22 cellular contexts compared by ENCODE assay signal in the genomic region with DNA sequence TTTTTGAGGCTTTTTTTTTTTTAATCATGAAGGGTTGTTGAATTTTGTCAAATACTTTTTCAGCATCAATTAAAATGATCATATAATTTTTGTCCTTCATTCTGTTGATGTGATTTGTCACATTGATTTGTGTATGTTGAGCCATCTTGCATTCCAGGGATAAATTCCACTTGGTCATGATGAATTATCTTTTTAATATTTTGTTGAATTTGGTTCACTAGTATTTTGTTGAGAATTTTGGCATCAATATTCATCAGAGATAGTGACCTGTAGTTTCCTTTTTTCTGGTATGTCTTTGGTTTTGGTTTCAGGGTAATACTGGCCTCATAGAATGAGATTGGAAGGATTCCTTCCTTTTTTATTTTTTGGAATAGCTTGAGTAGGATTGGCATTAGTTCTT.
"Had no signal": no experiment of that assay in that cellular context is flagged by ENCODE, and none has a peak within 500 bp of the region (broad histone marks: within the 10 kb centered on the region; RNA-seq: fewer than 3 reads in every experiment).

No MANE protein-coding gene starts in this region.

- H3K27me3 ChIP-seq: cardiac muscle cell, hepatocyte, left lung, neural progenitor cell, right lobe of liver, testis, uterus had no signal

- DNase-seq: activated CD4-positive, alpha-beta T cell treated with anti-CD3 and anti-CD28 coated beads, Interleukin-2, amount 10 ng/mL, durations not matched to agents 7 days and 5 days; activated CD8-positive, alpha-beta T cell treated with anti-CD3 and anti-CD28 coated beads, Interleukin-2, amount 10 ng/mL, durations not matched to agents 7 days and 5 days; effector CD8-positive, alpha-beta T cell; glutamatergic neuron; kidney glomerular epithelial cell; left lung; naive B cell; posterior cingulate gyrus; right lobe of liver; small intestine; stimulated activated CD4-positive, alpha-beta T cell treated with anti-CD3 and anti-CD28 coated beads, Interleukin-2, amount 100 ng/mL, for 24 hours; testis; trophoblast cell; uterus had no signal

- H3K27ac Mint-ChIP-seq: activated CD4-positive, alpha-beta T cell treated with anti-CD3 and anti-CD28 coated beads, Interleukin-2, amount 10 ng/mL, durations not matched to agents 7 days and 5 days; dendritic cell treated with granulocyte-macrophage colony-stimulating factor and Interleukin-4, amounts not matched to agents 40 ng/mL and 50 ng/mL, for 4 days; neural progenitor cell; stimulated activated effector memory CD8-positive, alpha-beta T cell treated with anti-CD3 and anti-CD28 coated beads, Interleukin-12 subunit alpha, Interleukin-12 subunit beta, amount 100 ng/mL, for 72 hours had no signal

- H3K27me3 Mint-ChIP-seq: activated CD4-positive, alpha-beta T cell treated with anti-CD3 and anti-CD28 coated beads, Interleukin-2, amount 10 ng/mL, durations not matched to agents 7 days and 5 days; dendritic cell treated with granulocyte-macrophage colony-stimulating factor and Interleukin-4, amounts not matched to agents 40 ng/mL and 50 ng/mL, for 4 days; naive B cell had no signal

- ATAC-seq: activated CD4-positive, CD25-positive, alpha-beta regulatory T cell treated with anti-CD3 and anti-CD28 coated beads, Interleukin-2, amount 50 U/mL, for 24 hours; left lung; right lobe of liver; stimulated activated effector memory CD8-positive, alpha-beta T cell treated with anti-CD3 and anti-CD28 coated beads, Interleukin-12 subunit alpha, Interleukin-12 subunit beta, amount 100 ng/mL, for 72 hours had no signal

- H3K27ac ChIP-seq: cardiac muscle cell, hepatocyte, left lung, neural progenitor cell, right lobe of liver, testis, uterus, VCaP had no signal

- H3K9me3 ChIP-seq: right lobe of liver, testis, uterus had no signal

- H3K9me3 Mint-ChIP-seq: dendritic cell treated with granulocyte-macrophage colony-stimulating factor and Interleukin-4, amounts not matched to agents 40 ng/mL and 50 ng/mL, for 4 days; stimulated activated effector memory CD8-positive, alpha-beta T cell treated with anti-CD3 and anti-CD28 coated beads, Interleukin-12 subunit alpha, Interleukin-12 subunit beta, amount 100 ng/mL, for 72 hours had no signal

- H3K4me3 Mint-ChIP-seq: activated CD4-positive, alpha-beta T cell treated with anti-CD3 and anti-CD28 coated beads, Interleukin-2, amount 10 ng/mL, durations not matched to agents 7 days and 5 days; activated CD8-positive, alpha-beta T cell treated with anti-CD3 and anti-CD28 coated beads, Interleukin-2, amount 10 ng/mL, durations not matched to agents 7 days and 5 days; dendritic cell treated with granulocyte-macrophage colony-stimulating factor and Interleukin-4, amounts not matched to agents 40 ng/mL and 50 ng/mL, for 4 days; neural progenitor cell had no signal

- FAIRE-seq: frontal cortex, small intestine had no signal

- H3K36me3 Mint-ChIP-seq: neural progenitor cell; stimulated activated effector memory CD8-positive, alpha-beta T cell treated with anti-CD3 and anti-CD28 coated beads, Interleukin-12 subunit alpha, Interleukin-12 subunit beta, amount 100 ng/mL, for 72 hours had no signal
